ENCODE assay signal across 25 cellular contexts in genomic region chr13:31611214-31611613, GRCh38.
"Had no signal": no experiment of that assay in that cellular context is flagged by ENCODE, and none has a peak within 500 bp of the region (broad histone marks: within the 10 kb centered on the region; RNA-seq: fewer than 3 reads in every experiment).

No MANE protein-coding gene starts in this region.

- ATAC-seq: left cardiac atrium; left lobe of liver; lower lobe of right lung; naive thymus-derived CD8-positive, alpha-beta T cell; pancreas; right cardiac atrium; sciatic nerve; stimulated activated naive B cell treated with anti-CD40 and anti-IgM and Interleukin-4, amounts not matched to agents 10 μg/mL and 1 μg/mL and 100 μg/mL, for 72 hours had no signal

- FAIRE-seq: keratinocyte, pancreas had no signal

- DNase-seq: kidney glomerular epithelial cell; left cardiac atrium; lower lobe of right lung; mammary epithelial cell; mesenchymal stem cell; naive thymus-derived CD8-positive, alpha-beta T cell; nucleus accumbens; pancreas; posterior cingulate gyrus; retina; right cardiac atrium; stimulated activated CD4-positive, alpha-beta T cell treated with anti-CD3 and anti-CD28 coated beads, Interleukin-12 subunit alpha, Interleukin-12 subunit beta, amount 100 ng/mL, for 4 hours; stimulated activated CD4-positive, alpha-beta T cell treated with anti-CD3 and anti-CD28 coated beads, Interleukin-15, amount 100 ng/mL, for 24 hours; stimulated activated CD4-positive, alpha-beta T cell treated with anti-CD3 and anti-CD28 coated beads, Interleukin-2, amount 100 ng/mL, for 24 hours; stimulated activated CD4-positive, alpha-beta T cell treated with anti-CD3 and anti-CD28 coated beads, Interleukin-4, amount 100 ng/mL, for 1 hour; stimulated activated naive B cell treated with anti-CD40 and anti-IgM and Interleukin-4, amounts not matched to agents 10 μg/mL and 1 μg/mL and 100 μg/mL, for 72 hours; tibial artery; uterus had no signal

- H3K4me3 ChIP-seq: lower lobe of right lung, pancreas, prostate gland, skin epidermis, suprapubic skin, thoracic aorta, tibial artery, uterus had no signal

- H3K27ac ChIP-seq: lower lobe of right lung, pancreas, prostate gland, skin epidermis, suprapubic skin, thoracic aorta, tibial artery, uterus had no signal

- H3K36me3 ChIP-seq: lower lobe of right lung, pancreas, prostate gland, suprapubic skin, thoracic aorta, tibial artery, uterus had no signal

- H3K9me3 ChIP-seq: lower lobe of right lung, pancreas, prostate gland, suprapubic skin, thoracic aorta, uterus had no signal

- H3K4me1 ChIP-seq: lower lobe of right lung, pancreas, prostate gland, suprapubic skin, tibial artery, uterus had no signal

- H3K27me3 ChIP-seq: pancreas, suprapubic skin, tibial artery, uterus had no signal
